Comparison of ENCODE assay signal across 21 cellular contexts in the genomic region with DNA sequence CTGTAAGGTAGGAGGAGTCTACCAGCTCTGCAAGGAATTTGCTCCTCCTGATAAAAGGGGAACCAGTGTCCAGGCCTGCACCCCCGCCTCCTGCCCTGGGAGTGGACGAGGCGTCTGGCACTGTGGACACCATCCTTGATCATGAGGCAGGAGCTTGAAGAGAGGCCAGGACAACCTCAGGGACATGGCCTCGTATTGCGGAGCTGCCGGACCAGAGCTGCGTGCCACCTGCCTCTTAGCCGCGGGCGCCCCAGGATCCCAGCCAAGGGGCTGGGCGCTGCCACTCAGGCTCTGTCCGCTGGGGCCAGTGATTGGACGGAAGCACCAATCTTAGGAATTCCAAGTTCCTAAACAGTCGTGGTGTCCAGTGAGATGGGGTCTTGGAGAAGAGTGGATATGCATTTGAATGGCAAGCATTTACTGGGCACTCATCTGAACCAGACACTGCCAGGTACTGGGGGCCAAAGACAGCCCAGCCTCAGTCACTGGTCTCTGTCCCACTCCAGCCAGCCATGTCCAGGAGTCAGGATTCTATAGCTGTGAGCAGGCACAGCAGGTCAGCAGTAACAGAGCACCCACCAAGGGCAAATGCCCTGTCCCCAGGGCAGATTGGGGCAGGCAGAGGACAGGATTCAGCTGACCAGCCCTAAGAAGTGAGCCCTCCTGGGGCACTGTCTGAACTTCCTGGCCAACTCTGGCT.
"Had no signal": no experiment of that assay in that cellular context is flagged by ENCODE, and none has a peak within 500 bp of the region (broad histone marks: within the 10 kb centered on the region; RNA-seq: fewer than 3 reads in every experiment).

No MANE protein-coding gene starts in this region.

- H3K4me3 ChIP-seq: coronary artery, gastrocnemius medialis, heart left ventricle, right lobe of liver, testis had no signal

- H2AFZ ChIP-seq: parathyroid adenoma had no signal

- FAIRE-seq: small intestine had no signal

- H3K27ac ChIP-seq: heart left ventricle, neutrophil, parathyroid adenoma, right lobe of liver had no signal

- H3K4me1 ChIP-seq: gastrocnemius medialis, parathyroid adenoma, right lobe of liver, testis had no signal

- H3K9me3 Mint-ChIP-seq: activated B cell treated with CpG ODN at 0.5 μM for 24 hours; activated CD4-positive, alpha-beta memory T cell treated with anti-CD3 and anti-CD28 coated beads for 36 hours; central memory CD8-positive, alpha-beta T cell; memory B cell; natural killer cell; stimulated activated effector memory CD8-positive, alpha-beta T cell treated with anti-CD3 and anti-CD28 coated beads, Interleukin-12 subunit alpha, Interleukin-12 subunit beta, amount 100 ng/mL, for 72 hours; T-cell had no signal

- DNase-seq: activated B cell treated with CpG ODN at 0.5 μM for 24 hours; activated CD4-positive, alpha-beta memory T cell treated with anti-CD3 and anti-CD28 coated beads for 36 hours; activated CD4-positive, alpha-beta T cell treated with anti-CD3 and anti-CD28 coated beads for 4 hours; activated CD8-positive, alpha-beta memory T cell treated with anti-CD3 and anti-CD28 coated beads, Interleukin-2, amount 10 ng/mL, durations not matched to agents 7 days and 5 days; activated naive CD4-positive, alpha-beta T cell treated with Interleukin-2 at 50 U/mL for 16 hours; activated naive CD8-positive, alpha-beta T cell treated with anti-CD3 and anti-CD28 coated beads, Interleukin-2, amount 10 ng/mL, durations not matched to agents 7 days and 5 days; gastrocnemius medialis; heart left ventricle; natural killer cell; right lobe of liver; small intestine; stimulated activated CD4-positive, alpha-beta T cell treated with anti-CD3 and anti-CD28 coated beads, Interleukin-4, amount 100 ng/mL, for 24 hours; T-cell; testis had no signal

- H3K36me3 Mint-ChIP-seq: activated CD4-positive, alpha-beta memory T cell treated with anti-CD3 and anti-CD28 coated beads for 36 hours; activated CD8-positive, alpha-beta memory T cell treated with anti-CD3 and anti-CD28 coated beads, Interleukin-2, amount 10 ng/mL, durations not matched to agents 7 days and 5 days; activated naive CD8-positive, alpha-beta T cell treated with anti-CD3 and anti-CD28 coated beads, Interleukin-2, amount 10 ng/mL, durations not matched to agents 7 days and 5 days; brain; memory B cell; natural killer cell; stimulated activated effector memory CD8-positive, alpha-beta T cell treated with anti-CD3 and anti-CD28 coated beads, Interleukin-12 subunit alpha, Interleukin-12 subunit beta, amount 100 ng/mL, for 72 hours; T-cell had no signal

- H3K27me3 ChIP-seq: gastrocnemius medialis, heart left ventricle, neutrophil, right lobe of liver, testis had no signal

- H3K9ac ChIP-seq: parathyroid adenoma had no signal

- H3K27ac Mint-ChIP-seq: activated CD8-positive, alpha-beta memory T cell treated with anti-CD3 and anti-CD28 coated beads, Interleukin-2, amount 10 ng/mL, durations not matched to agents 7 days and 5 days; activated naive CD8-positive, alpha-beta T cell treated with anti-CD3 and anti-CD28 coated beads, Interleukin-2, amount 10 ng/mL, durations not matched to agents 7 days and 5 days; memory B cell; natural killer cell; stimulated activated effector memory CD8-positive, alpha-beta T cell treated with anti-CD3 and anti-CD28 coated beads, Interleukin-12 subunit alpha, Interleukin-12 subunit beta, amount 100 ng/mL, for 72 hours; T-cell had no signal

- H3K4me3 Mint-ChIP-seq: activated B cell treated with CpG ODN at 0.5 μM for 24 hours; activated CD8-positive, alpha-beta memory T cell treated with anti-CD3 and anti-CD28 coated beads, Interleukin-2, amount 10 ng/mL, durations not matched to agents 7 days and 5 days; activated naive CD8-positive, alpha-beta T cell treated with anti-CD3 and anti-CD28 coated beads, Interleukin-2, amount 10 ng/mL, durations not matched to agents 7 days and 5 days; central memory CD8-positive, alpha-beta T cell; memory B cell; natural killer cell; stimulated activated effector memory CD8-positive, alpha-beta T cell treated with anti-CD3 and anti-CD28 coated beads, Interleukin-12 subunit alpha, Interleukin-12 subunit beta, amount 100 ng/mL, for 72 hours; T-cell had no signal

- H3K9me3 ChIP-seq: gastrocnemius medialis, heart left ventricle, neutrophil, right lobe of liver, testis had no signal

- H3K4me1 Mint-ChIP-seq: activated naive CD8-positive, alpha-beta T cell treated with anti-CD3 and anti-CD28 coated beads, Interleukin-2, amount 10 ng/mL, durations not matched to agents 7 days and 5 days; central memory CD8-positive, alpha-beta T cell; natural killer cell; T-cell had no signal

- ATAC-seq: heart left ventricle; natural killer cell; right lobe of liver; stimulated activated effector memory CD8-positive, alpha-beta T cell treated with anti-CD3 and anti-CD28 coated beads, Interleukin-12 subunit alpha, Interleukin-12 subunit beta, amount 100 ng/mL, for 72 hours; T-cell had no signal

- H3K27me3 Mint-ChIP-seq: activated B cell treated with CpG ODN at 0.5 μM for 24 hours; activated CD8-positive, alpha-beta memory T cell treated with anti-CD3 and anti-CD28 coated beads, Interleukin-2, amount 10 ng/mL, durations not matched to agents 7 days and 5 days; activated naive CD8-positive, alpha-beta T cell treated with anti-CD3 and anti-CD28 coated beads, Interleukin-2, amount 10 ng/mL, durations not matched to agents 7 days and 5 days; brain had no signal

- H3K36me3 ChIP-seq: gastrocnemius medialis, heart left ventricle, neutrophil, right lobe of liver had no signal
